Comparison of ENCODE assay signal across 8 cellular contexts in the genomic region with DNA sequence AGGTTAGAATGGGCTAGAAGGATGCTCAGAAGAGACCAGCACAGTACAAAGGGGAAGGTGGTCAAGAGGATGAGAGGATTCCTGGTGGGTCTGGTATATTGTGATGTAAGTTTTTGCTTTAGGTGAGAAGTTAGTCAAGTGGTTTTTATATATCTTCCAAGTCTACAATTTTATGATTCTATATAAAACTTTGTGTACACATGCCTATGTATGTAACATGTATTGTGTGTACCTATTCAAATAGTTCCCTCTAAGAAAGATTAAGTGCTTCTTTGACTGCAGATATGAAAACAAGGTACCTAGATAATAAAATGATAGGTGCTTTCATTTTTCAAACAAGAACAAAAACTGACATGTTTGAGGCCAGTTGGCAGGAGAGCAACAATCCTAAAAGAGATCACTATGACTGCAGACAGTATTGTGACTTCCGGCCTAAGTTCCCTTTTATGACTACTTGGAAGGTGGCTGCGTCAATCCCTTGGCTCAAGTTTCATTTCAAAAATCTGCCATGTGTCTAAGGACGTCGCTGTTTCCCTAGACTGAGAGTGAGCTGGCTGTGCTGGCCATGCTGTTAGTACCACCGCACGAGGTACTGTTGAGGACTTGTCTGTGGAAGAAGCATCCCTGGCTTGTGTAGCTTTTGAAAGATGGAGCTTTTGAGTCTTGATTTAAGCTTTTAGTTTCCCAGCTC.
DNase-seq lines count a peak whose midpoint lies in the region; ATAC-seq, FAIRE-seq and TF ChIP-seq lines count a peak whose summit lies in the region.

No MANE protein-coding gene starts in this region.

- FAIRE-seq in GM12891 (lab: Jason Lieb, UNC) = peak; percentile 91

- peak; percentile 96 for ATAC-seq in GM21717 (IDR thresholded peaks at IDR 0.05; ENCODE audit: unreplicated experiment)
- no peak for ATAC-seq in SK-N-SH treated with all-trans-retinoic acid at 6 μM for 48 hours

- no peak overlapping the region for H3K4me3 ChIP-seq in fibroblast of mammary gland (ENCODE audit: control insufficient read depth, low read depth, low read length)

- TF ChIP-seq POLR2A in GM12891 (IDR thresholded peaks at IDR 0.05; ENCODE audit: low read depth, low read length) = no peak

- peak overlapping the region; percentile 39 for H3K27ac ChIP-seq in substantia nigra (ENCODE audit: low read depth, low read length, poor library complexity, severe bottlenecking)

- no peak for TF ChIP-seq CTCF in fibroblast of mammary gland (conservative IDR thresholded peaks at IDR 0.05; ENCODE audit: control insufficient read depth, insufficient read depth, low read depth, low read length)

- DNase-seq in GM12891 (ENCODE audit: insufficient read length, low spot score) = peak; percentile 29
- peak; percentile 95 for DNase-seq in MV-4-11 (lab: John Stamatoyannopoulos, UW)
- peak; percentile 81 for DNase-seq in fibroblast of mammary gland (ENCODE audit: low read depth)
- DNase-seq in substantia nigra (lab: John Stamatoyannopoulos, UW) = peak in 18 of 49 donors; percentile 4 to 52 (median 30)
- DNase-seq in stimulated activated naive CD4-positive, alpha-beta T cell (lab: John Stamatoyannopoulos, UW) = no peak
- no peak for DNase-seq in DMS53 (lab: John Stamatoyannopoulos, UW)

TF ChIP-seq in GM12891, 5 proteins besides CTCF, POLR2A, EP300 and RAD21:
- TF ChIP-seq POU2F2 (IDR thresholded peaks at IDR 0.05; ENCODE audit: low read depth, low read length) (no peak), SPI1 (IDR thresholded peaks at IDR 0.05; ENCODE audit: low read depth, low read length) (no peak; the same call in 1 of the 2 replicates), TAF1 (IDR thresholded peaks at IDR 0.05; ENCODE audit: low read depth, low read length) (no peak), PAX5 (IDR thresholded peaks at IDR 0.05; ENCODE audit: insufficient read depth, low read length, severe bottlenecking) (no peak), POLR2AphosphoS5 (IDR thresholded peaks at IDR 0.05; ENCODE audit: low read depth, low read length) (no peak)

TF ChIP-seq in SK-N-SH treated with all-trans-retinoic acid at 6 μM for 48 hours, 23 proteins besides CTCF, POLR2A, EP300 and RAD21:
- TF ChIP-seq, protein P1, sequence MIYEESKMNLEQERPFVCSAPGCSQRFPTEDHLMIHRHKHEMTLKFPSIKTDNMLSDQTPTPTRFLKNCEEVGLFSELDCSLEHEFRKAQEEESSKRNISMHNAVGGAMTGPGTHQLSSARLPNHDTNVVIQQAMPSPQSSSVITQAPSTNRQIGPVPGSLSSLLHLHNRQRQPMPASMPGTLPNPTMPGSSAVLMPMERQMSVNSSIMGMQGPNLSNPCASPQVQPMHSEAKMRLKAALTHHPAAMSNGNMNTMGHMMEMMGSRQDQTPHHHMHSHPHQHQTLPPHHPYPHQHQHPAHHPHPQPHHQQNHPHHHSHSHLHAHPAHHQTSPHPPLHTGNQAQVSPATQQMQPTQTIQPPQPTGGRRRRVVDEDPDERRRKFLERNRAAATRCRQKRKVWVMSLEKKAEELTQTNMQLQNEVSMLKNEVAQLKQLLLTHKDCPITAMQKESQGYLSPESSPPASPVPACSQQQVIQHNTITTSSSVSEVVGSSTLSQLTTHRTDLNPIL (CRISPR knock-in tag; IDR thresholded peaks at IDR 0.05; ENCODE audit: low read depth) = no peak
- TF ChIP-seq RARB (CRISPR knock-in tag; IDR thresholded peaks at IDR 0.05) = no peak
- TF ChIP-seq, protein P2, sequence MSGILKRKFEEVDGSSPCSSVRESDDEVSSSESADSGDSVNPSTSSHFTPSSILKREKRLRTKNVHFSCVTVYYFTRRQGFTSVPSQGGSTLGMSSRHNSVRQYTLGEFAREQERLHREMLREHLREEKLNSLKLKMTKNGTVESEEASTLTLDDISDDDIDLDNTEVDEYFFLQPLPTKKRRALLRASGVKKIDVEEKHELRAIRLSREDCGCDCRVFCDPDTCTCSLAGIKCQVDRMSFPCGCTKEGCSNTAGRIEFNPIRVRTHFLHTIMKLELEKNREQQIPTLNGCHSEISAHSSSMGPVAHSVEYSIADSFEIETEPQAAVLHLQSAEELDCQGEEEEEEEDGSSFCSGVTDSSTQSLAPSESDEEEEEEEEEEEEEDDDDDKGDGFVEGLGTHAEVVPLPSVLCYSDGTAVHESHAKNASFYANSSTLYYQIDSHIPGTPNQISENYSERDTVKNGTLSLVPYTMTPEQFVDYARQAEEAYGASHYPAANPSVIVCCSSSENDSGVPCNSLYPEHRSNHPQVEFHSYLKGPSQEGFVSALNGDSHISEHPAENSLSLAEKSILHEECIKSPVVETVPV (CRISPR knock-in tag; IDR thresholded peaks at IDR 0.05) = no peak
- no peak for TF ChIP-seq ESRRG (CRISPR knock-in tag; IDR thresholded peaks at IDR 0.05)
- no peak for TF ChIP-seq TOX (CRISPR knock-in tag; IDR thresholded peaks at IDR 0.05; ENCODE audit: borderline replicate concordance)
- no peak for TF ChIP-seq ZNF565 (CRISPR knock-in tag; conservative IDR thresholded peaks at IDR 0.05; ENCODE audit: low read depth)
- TF ChIP-seq ZC3H10 (CRISPR knock-in tag; IDR thresholded peaks at IDR 0.05) = no peak
- no peak for TF ChIP-seq ZFP30 (CRISPR knock-in tag; IDR thresholded peaks at IDR 0.05)
- TF ChIP-seq, protein P3, sequence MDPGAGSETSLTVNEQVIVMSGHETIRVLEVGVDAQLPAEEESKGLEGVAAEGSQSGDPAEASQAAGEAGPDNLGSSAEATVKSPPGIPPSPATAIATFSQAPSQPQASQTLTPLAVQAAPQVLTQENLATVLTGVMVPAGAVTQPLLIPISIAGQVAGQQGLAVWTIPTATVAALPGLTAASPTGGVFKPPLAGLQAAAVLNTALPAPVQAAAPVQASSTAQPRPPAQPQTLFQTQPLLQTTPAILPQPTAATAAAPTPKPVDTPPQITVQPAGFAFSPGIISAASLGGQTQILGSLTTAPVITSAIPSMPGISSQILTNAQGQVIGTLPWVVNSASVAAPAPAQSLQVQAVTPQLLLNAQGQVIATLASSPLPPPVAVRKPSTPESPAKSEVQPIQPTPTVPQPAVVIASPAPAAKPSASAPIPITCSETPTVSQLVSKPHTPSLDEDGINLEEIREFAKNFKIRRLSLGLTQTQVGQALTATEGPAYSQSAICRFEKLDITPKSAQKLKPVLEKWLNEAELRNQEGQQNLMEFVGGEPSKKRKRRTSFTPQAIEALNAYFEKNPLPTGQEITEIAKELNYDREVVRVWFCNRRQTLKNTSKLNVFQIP (CRISPR knock-in tag; IDR thresholded peaks at IDR 0.05; ENCODE audit: borderline replicate concordance, low read depth) = no peak
- TF ChIP-seq ZFP3 (CRISPR knock-in tag; IDR thresholded peaks at IDR 0.05) = no peak
- TF ChIP-seq, protein P4, sequence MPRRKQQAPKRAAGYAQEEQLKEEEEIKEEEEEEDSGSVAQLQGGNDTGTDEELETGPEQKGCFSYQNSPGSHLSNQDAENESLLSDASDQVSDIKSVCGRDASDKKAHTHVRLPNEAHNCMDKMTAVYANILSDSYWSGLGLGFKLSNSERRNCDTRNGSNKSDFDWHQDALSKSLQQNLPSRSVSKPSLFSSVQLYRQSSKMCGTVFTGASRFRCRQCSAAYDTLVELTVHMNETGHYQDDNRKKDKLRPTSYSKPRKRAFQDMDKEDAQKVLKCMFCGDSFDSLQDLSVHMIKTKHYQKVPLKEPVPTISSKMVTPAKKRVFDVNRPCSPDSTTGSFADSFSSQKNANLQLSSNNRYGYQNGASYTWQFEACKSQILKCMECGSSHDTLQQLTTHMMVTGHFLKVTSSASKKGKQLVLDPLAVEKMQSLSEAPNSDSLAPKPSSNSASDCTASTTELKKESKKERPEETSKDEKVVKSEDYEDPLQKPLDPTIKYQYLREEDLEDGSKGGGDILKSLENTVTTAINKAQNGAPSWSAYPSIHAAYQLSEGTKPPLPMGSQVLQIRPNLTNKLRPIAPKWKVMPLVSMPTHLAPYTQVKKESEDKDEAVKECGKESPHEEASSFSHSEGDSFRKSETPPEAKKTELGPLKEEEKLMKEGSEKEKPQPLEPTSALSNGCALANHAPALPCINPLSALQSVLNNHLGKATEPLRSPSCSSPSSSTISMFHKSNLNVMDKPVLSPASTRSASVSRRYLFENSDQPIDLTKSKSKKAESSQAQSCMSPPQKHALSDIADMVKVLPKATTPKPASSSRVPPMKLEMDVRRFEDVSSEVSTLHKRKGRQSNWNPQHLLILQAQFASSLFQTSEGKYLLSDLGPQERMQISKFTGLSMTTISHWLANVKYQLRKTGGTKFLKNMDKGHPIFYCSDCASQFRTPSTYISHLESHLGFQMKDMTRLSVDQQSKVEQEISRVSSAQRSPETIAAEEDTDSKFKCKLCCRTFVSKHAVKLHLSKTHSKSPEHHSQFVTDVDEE (CRISPR knock-in tag; IDR thresholded peaks at IDR 0.05) = no peak
- TF ChIP-seq TCF4 (CRISPR knock-in tag; IDR thresholded peaks at IDR 0.05; ENCODE audit: borderline replicate concordance) = no peak
- no peak for TF ChIP-seq ZNF70 (CRISPR knock-in tag; IDR thresholded peaks at IDR 0.05)
- TF ChIP-seq BACH2 (CRISPR knock-in tag; IDR thresholded peaks at IDR 0.05; ENCODE audit: borderline replicate concordance) = no peak
- TF ChIP-seq CSDC2 (CRISPR knock-in tag; IDR thresholded peaks at IDR 0.05) = no peak
- no peak for TF ChIP-seq GLIS3 (CRISPR knock-in tag; IDR thresholded peaks at IDR 0.05)
- TF ChIP-seq PPARA (CRISPR knock-in tag; IDR thresholded peaks at IDR 0.05; ENCODE audit: borderline replicate concordance) = no peak
- TF ChIP-seq, protein P5, sequence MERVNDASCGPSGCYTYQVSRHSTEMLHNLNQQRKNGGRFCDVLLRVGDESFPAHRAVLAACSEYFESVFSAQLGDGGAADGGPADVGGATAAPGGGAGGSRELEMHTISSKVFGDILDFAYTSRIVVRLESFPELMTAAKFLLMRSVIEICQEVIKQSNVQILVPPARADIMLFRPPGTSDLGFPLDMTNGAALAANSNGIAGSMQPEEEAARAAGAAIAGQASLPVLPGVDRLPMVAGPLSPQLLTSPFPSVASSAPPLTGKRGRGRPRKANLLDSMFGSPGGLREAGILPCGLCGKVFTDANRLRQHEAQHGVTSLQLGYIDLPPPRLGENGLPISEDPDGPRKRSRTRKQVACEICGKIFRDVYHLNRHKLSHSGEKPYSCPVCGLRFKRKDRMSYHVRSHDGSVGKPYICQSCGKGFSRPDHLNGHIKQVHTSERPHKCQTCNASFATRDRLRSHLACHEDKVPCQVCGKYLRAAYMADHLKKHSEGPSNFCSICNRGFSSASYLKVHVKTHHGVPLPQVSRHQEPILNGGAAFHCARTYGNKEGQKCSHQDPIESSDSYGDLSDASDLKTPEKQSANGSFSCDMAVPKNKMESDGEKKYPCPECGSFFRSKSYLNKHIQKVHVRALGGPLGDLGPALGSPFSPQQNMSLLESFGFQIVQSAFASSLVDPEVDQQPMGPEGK (CRISPR knock-in tag; IDR thresholded peaks at IDR 0.05; ENCODE audit: borderline replicate concordance) = no peak
- no peak for TF ChIP-seq ISL1 (CRISPR knock-in tag; IDR thresholded peaks at IDR 0.05)
- no peak for TF ChIP-seq OSR1 (CRISPR knock-in tag; IDR thresholded peaks at IDR 0.05)

Comparison
In these comparisons a context has a peak if more than half of its experiments do, and no peak if none do; other contexts are left out.
1. DNase-seq: peak in GM12891 (single experiment), MV-4-11 (single experiment) and fibroblast of mammary gland (single experiment); none in stimulated activated naive CD4-positive, alpha-beta T cell (0 of 6) and DMS53 (single experiment).